1 cellular context compared by ENCODE assay signal in the genomic region with DNA sequence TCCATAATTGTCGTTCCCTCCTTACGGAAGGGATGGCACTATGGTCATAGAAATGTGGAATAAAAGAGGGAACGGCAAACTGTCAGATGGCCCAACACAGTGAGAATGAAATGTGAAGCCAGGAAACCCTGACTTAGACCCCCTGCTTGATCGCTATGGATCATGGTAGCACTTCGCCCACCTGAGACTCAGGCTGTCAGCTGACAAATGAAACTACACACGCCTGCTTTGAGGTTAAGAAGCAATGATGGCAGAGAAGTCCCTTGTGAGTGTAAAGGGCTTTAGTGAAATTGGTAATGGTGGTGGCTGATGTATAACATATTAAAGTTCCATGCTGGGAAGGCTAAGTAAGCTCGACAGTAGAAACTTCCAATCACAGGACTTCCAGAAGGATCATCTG.
TF ChIP-seq lines count a peak whose summit lies in the region.

No MANE protein-coding gene starts in this region.

TF ChIP-seq in endothelial cell of umbilical vein, 7 proteins besides CTCF, POLR2A, EP300 and RAD21:
- no peak for TF ChIP-seq FOS (IDR thresholded peaks at IDR 0.05; ENCODE audit: borderline replicate concordance, insufficient read depth, low read length)
- no peak for TF ChIP-seq EZH2 (IDR thresholded peaks at IDR 0.05; ENCODE audit: borderline replicate concordance, low read depth, low read length, severe bottlenecking)
- no peak for TF ChIP-seq MYC (IDR thresholded peaks at IDR 0.05; ENCODE audit: low read depth, low read length)
- no peak for TF ChIP-seq JUN (IDR thresholded peaks at IDR 0.05; ENCODE audit: borderline replicate concordance, insufficient read depth, insufficient read length, low read depth)
- TF ChIP-seq GATA2 (IDR thresholded peaks at IDR 0.05; ENCODE audit: insufficient read depth, insufficient read length, low read depth, low read length) = no peak
- TF ChIP-seq POLR2AphosphoS5 (IDR thresholded peaks at IDR 0.05; ENCODE audit: insufficient read depth, low read depth, low read length) = no peak
- TF ChIP-seq, protein P1, sequence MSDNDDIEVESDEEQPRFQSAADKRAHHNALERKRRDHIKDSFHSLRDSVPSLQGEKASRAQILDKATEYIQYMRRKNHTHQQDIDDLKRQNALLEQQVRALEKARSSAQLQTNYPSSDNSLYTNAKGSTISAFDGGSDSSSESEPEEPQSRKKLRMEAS (IDR thresholded peaks at IDR 0.05; ENCODE audit: insufficient read depth, insufficient read length) = no peak
TF ChIP-seq in endothelial cell of umbilical vein: peak in this region for 0.
